15 cellular contexts compared by ENCODE assay signal in the genomic region with DNA sequence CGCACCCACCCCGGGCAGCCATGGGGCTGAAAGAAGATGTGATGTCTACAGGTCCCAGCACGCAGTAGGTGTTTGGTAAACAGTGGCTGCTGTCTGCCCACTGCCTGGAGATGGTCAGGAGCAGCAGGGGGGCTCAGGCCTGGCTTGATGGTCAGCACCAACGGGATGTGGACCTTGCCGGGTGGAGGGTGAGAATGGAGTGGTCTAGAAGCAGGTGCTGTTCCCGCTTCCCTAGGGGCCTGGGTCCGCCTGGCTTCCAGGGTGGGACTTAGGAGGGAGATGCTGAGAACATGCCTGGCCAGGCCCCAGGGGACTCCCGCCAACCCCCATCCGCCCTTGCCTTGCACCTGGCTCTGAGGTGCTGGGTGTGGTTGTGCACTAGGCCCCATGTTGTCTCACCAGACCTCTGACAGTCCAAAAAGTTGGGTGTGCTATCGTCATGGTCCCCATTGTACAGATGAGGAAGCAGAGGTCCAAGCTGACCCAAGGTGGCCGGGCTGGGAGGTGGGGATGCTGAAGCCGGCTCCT. TPM values are rescaled to one million over a fixed set of nuclear protein-coding genes. Genes with fewer than 3 reads are reported as not detected.
DNase-seq lines count a peak whose midpoint lies in the region; ATAC-seq and TF ChIP-seq lines count a peak whose summit lies in the region.
"Had no signal": no experiment of that assay in that cellular context is flagged by ENCODE, and none has a peak within 500 bp of the region (broad histone marks: within the 10 kb centered on the region; RNA-seq: fewer than 3 reads in every experiment).

No MANE protein-coding gene starts in this region.

- H3K4me1 Mint-ChIP-seq in neural progenitor cell = peaks cover 40% of the 10 kb centered on the region

- H3K36me3 ChIP-seq in BE2C (peaks cover 94% of the 10 kb centered on the region), endocrine pancreas (ENCODE audit: control insufficient read depth, insufficient read depth, low read length) (no peaks in the 10 kb centered on the region), neural progenitor cell (no peaks in the 10 kb centered on the region), GM23248 (ENCODE audit: low read depth) (no peaks in the 10 kb centered on the region)

- H3K27ac Mint-ChIP-seq in neural progenitor cell = no peak overlapping the region
- H3K27ac Mint-ChIP-seq: nephron progenitor cell had no signal

- H3K79me2 ChIP-seq in neural progenitor cell (ENCODE audit: low read depth) (no peaks in the 10 kb centered on the region), GM23248 (ENCODE audit: insufficient read depth) (no peaks in the 10 kb centered on the region)

- ATAC-seq in HG03354 (IDR thresholded peaks at IDR 0.05; ENCODE audit: poor library complexity, severe bottlenecking, unreplicated experiment) = no peak

- H3K9me3 ChIP-seq in BE2C (no peaks in the 10 kb centered on the region), endocrine pancreas (ENCODE audit: control insufficient read depth, low read length) (no peaks in the 10 kb centered on the region), neural progenitor cell (ENCODE audit: low read depth) (no peaks in the 10 kb centered on the region), GM23248 (ENCODE audit: low read depth) (no peaks in the 10 kb centered on the region)

- H4K20me1 ChIP-seq in neural progenitor cell (ENCODE audit: low read depth) (peaks cover 79% of the 10 kb centered on the region), GM23248 (ENCODE audit: insufficient read depth) (no peaks in the 10 kb centered on the region)

- peaks cover 61% of the 10 kb centered on the region for H3K4me1 ChIP-seq in BE2C
- no peaks in the 10 kb centered on the region for H3K4me1 ChIP-seq in endocrine pancreas (ENCODE audit: control insufficient read depth, insufficient read depth, low read length)
- peaks cover 53% of the 10 kb centered on the region for H3K4me1 ChIP-seq in neural progenitor cell
- no peaks in the 10 kb centered on the region for H3K4me1 ChIP-seq in GM23248 (ENCODE audit: insufficient read depth)

- H3K27me3 ChIP-seq in BE2C (no peaks in the 10 kb centered on the region), endocrine pancreas (ENCODE audit: control insufficient read depth, insufficient read depth, low read length) (no peaks in the 10 kb centered on the region), neural progenitor cell (peaks cover 4% of the 10 kb centered on the region), GM23248 (replicated peaks; ENCODE audit: insufficient read depth) (no peaks in the 10 kb centered on the region)

- DNase-seq in BE2C (peak; percentile 44), NCI-H2171 (lab: John Stamatoyannopoulos, UW) (peak; percentile 31), neural progenitor cell (ENCODE audit: low spot score) (no peak), GM23248 (no peak), GOT3 (lab: John Stamatoyannopoulos, UW) (no peak)
- no peak for DNase-seq in activated CD4-positive, alpha-beta T cell treated with anti-CD3 and anti-CD28 coated beads for 1 hour
- DNase-seq: activated CD4-positive, alpha-beta T cell treated with anti-CD3 and anti-CD28 coated beads for 4 hours; activated CD8-positive, alpha-beta memory T cell treated with anti-CD3 and anti-CD28 coated beads, Interleukin-2, amount 50 U/mL, for 4 hours; dermis blood vessel endothelial cell; NCI-H2081; NCI-H748 treated with DMSO at 0.1 percent for 48 hours; nephron progenitor cell had no signal

- in situ Hi-C loops in GM23248 (cut with MboI) = no loop called here

- H3K9ac ChIP-seq in endocrine pancreas (ENCODE audit: control insufficient read depth, insufficient read depth, low read length) (peak overlapping the region; percentile 57), neural progenitor cell (no peak overlapping the region), GM23248 (no peak overlapping the region)

- H3K27me3 Mint-ChIP-seq in neural progenitor cell (ENCODE audit: insufficient read depth, low read depth) = peaks cover 13% of the 10 kb centered on the region

- no peaks in the 10 kb centered on the region for H3K9me3 Mint-ChIP-seq in neural progenitor cell
- H3K9me3 Mint-ChIP-seq: nephron progenitor cell had no signal

- no peak for TF ChIP-seq CTCF in BE2C (IDR thresholded peaks at IDR 0.05; ENCODE audit: low read depth, low read length)
- TF ChIP-seq CTCF in neural progenitor cell (IDR thresholded peaks at IDR 0.05) = no peak

- whole genome bisulfite sequencing in GM23248 (ENCODE audit: low coverage in 1 of 2, low lambda C conversion rate in 2 of 2, missing lambda C conversion rate in 2 of 2), 2 experiments = 73 to 74% methylated on average over 12 of the region's 12 CpGs

- H3K4me3 ChIP-seq in BE2C (ENCODE audit: low read depth, low read length) (no peak overlapping the region), endocrine pancreas (ENCODE audit: control insufficient read depth, insufficient read depth, low read length) (no peak overlapping the region), neural progenitor cell (no peak overlapping the region), GM23248 (no peak overlapping the region)
- H3K4me3 ChIP-seq: SK-N-MC had no signal

- peak overlapping the region; percentile 62 for H3K4me2 ChIP-seq in neural progenitor cell
- H3K4me2 ChIP-seq in GM23248 (ENCODE audit: unreplicated experiment) = no peak overlapping the region

- no peak overlapping the region for H2AFZ ChIP-seq in neural progenitor cell (replicated peaks)
- no peak overlapping the region for H2AFZ ChIP-seq in GM23248

- H3K9me2 ChIP-seq in GM23248 (ENCODE audit: insufficient read depth) = no peaks in the 10 kb centered on the region

- H3F3A ChIP-seq in neural progenitor cell (ENCODE audit: low read depth) = peaks cover 17% of the 10 kb centered on the region
- no peaks in the 10 kb centered on the region for H3F3A ChIP-seq in GM23248 (ENCODE audit: insufficient read depth)

- no peak overlapping the region for H3K4me3 Mint-ChIP-seq in neural progenitor cell
- H3K4me3 Mint-ChIP-seq: nephron progenitor cell had no signal

- H3K27ac ChIP-seq in neural progenitor cell (no peak overlapping the region), GM23248 (no peak overlapping the region)
- H3K27ac ChIP-seq: SK-N-MC had no signal

- no peaks in the 10 kb centered on the region for H3K36me3 Mint-ChIP-seq in neural progenitor cell

RNA-seq across cellular contexts. Expression of a gene that starts 12.9 kb away (rescaled TPM):
- polyA plus RNA-seq in BE2C (2012; ENCODE audit: insufficient read depth, insufficient read length, low read depth) = 227 TPM
- 2.5 and 10.6 TPM in 2 replicates for total RNA-seq in neural progenitor cell (ENCODE audit: low replicate concordance)
- total RNA-seq in GM23248 (2014; rRNA removed; shearing (Covaris generic)) = 0.89 and 0.97 TPM in 2 replicates
- polyA plus RNA-seq in GM23248 (2016; fragmentation: Nextera tagmentation; extraction: Ambion mirVana) = not detected in 2 replicates

Comparison
In these comparisons a context has a peak if more than half of its experiments do, and no peak if none do; other contexts are left out.
1. DNase-seq: peak in BE2C (single experiment) and NCI-H2171 (single experiment); none in neural progenitor cell (single experiment), GM23248 (single experiment), GOT3 (single experiment) and activated CD4-positive, alpha-beta T cell treated with anti-CD3 and anti-CD28 coated beads for 1 hour (single experiment).